ENCODE assay signal across 11 cellular contexts in the genomic region with DNA sequence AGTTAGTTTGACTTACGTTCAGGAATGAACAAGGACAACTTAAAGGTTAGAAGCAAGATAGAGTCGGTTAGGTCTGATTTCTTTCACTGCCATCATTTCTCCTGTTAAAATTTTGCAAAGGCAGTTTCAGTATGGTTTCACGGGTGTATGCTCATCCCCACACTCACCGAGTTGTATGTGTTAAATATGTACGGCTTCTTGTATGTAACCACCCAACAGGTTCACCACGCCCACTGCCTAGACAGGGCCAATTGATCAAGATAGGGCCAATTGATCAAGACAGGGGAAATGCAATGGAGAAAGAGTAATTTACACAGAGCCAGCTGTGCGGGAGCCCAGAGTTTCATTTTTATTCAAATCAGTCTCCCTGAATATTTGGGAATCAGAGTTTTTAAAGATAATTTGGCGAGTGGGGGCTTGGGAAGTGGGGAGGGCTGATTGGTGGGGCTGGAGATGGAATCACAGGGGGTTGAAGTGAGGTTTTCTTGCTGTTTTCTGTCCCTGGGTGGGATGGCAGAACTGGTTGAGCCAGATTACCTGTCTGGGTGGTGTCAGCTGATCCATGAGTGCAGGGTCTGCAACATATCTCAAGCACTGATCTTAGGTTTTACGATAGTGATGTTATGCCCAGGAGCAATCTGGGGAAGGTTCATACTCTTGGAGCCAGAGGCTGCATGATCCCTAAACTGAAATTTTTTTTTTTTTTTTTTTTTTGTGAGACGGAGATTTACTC.
A peak's percentile ranks its signal among the peaks of the same experiment; 100 is the strongest.
DNase-seq lines count a peak whose midpoint lies in the region; ATAC-seq, FAIRE-seq and TF ChIP-seq lines count a peak whose summit lies in the region.
"Had no signal": no experiment of that assay in that cellular context is flagged by ENCODE, and none has a peak within 500 bp of the region (broad histone marks: within the 10 kb centered on the region; RNA-seq: fewer than 3 reads in every experiment).

No MANE protein-coding gene starts in this region.

- CTCF ChIA-PET in HepG2 (lab: Yijun Ruan, JAX; ENCODE audit: low intra/inter-chr PET ratio, low total read pairs): no interaction called here

- H3K4me3 ChIP-seq in HepG2 (replicated peaks in 1 of 3; ENCODE audit: insufficient read depth in 1 of 3, low read depth in 2 of 3, low read length in 3 of 3): no peak overlapping the region
- H3K4me3 ChIP-seq: heart left ventricle, SK-N-MC had no signal

- in situ Hi-C loops in HepG2 (cut with HindIII; ENCODE audit: extremely low pct_ligation_motif_present, low pct_unique_long_range_greater_than_20kb): no loop called here

- H3K79me2 ChIP-seq in HepG2 (ENCODE audit: insufficient read depth, low read length): no peaks in the 10 kb centered on the region

- POLR2A ChIA-PET in HepG2 (lab: Yijun Ruan, JAX): no interaction called here

- TF ChIP-seq POLR2A in HepG2 (IDR thresholded peaks at IDR 0.05; ENCODE audit: insufficient read depth in 1 of 2, low read depth in 2 of 2, low read length in 2 of 2): no peak

- H2AFZ ChIP-seq in HepG2 (ENCODE audit: low read length): no peak overlapping the region

- no peak for FAIRE-seq in HepG2 (lab: Jason Lieb, UNC)

- TF ChIP-seq CTCF in HepG2 (CRISPR knock-in tag; IDR thresholded peaks at IDR 0.05): no peak

- peaks cover 0 to 2% of the 10 kb centered on the region in 2 experiments; a peak in 1 of 5 replicates for H3K36me3 ChIP-seq in HepG2 (replicated peaks in 1 of 2; ENCODE audit: control insufficient read depth in 1 of 2, insufficient read depth in 2 of 2, low read length in 2 of 2)
- H3K36me3 ChIP-seq: heart left ventricle had no signal

- peaks cover 0 to 11% of the 10 kb centered on the region in 2 experiments; a peak in 3 of 5 replicates for H3K27me3 ChIP-seq in HepG2 (ENCODE audit: control insufficient read depth in 1 of 2, insufficient read depth in 2 of 2, low read length in 2 of 2)
- H3K27me3 ChIP-seq: heart left ventricle had no signal

- 35% methylated on average over 10 of the region's 10 CpGs for WGBS in HepG2 (ENCODE audit: low lambda C conversion rate)

- no TSS peak for BruUV-seq in HepG2 (replicated peaks; lab: Mats Ljungman, UMichigan)

- H3K27ac ChIP-seq in HepG2 (ENCODE audit: extremely low read length, insufficient read depth, low read length): no peak overlapping the region
- H3K27ac ChIP-seq: SK-N-MC had no signal

- H3K9me3 ChIP-seq in HepG2 (ENCODE audit: low read length): no peaks in the 10 kb centered on the region

- peaks cover 3% of the 10 kb centered on the region; the same call in 1 of the 2 replicates for H4K20me1 ChIP-seq in HepG2 (ENCODE audit: insufficient read depth, low read length)

- intact Hi-C loops in HepG2 (cut with micrococcal nuclease; ENCODE audit: unreplicated experiment): no loop called here

- no peak overlapping the region for H3K4me2 ChIP-seq in HepG2 (ENCODE audit: low read depth, low read length)

- TF ChIP-seq EP300 in HepG2 (IDR thresholded peaks at IDR 0.05; ENCODE audit: low read depth in 2 of 2, low read length in 2 of 2) (no peak), HepG2 (CRISPR knock-in tag; IDR thresholded peaks at IDR 0.05; ENCODE audit: borderline replicate concordance) (no peak)

- DNase-seq in islet precursor cell: peak; percentile 86
- no peak for DNase-seq in HepG2 (ENCODE audit: low spot score)
- no peak for DNase-seq in GM19240 (ENCODE audit: insufficient read length, low spot score)
- no peak for DNase-seq in NCI-H146 treated with DMSO at 0.1 percent for 48 hours (lab: John Stamatoyannopoulos, UW; ENCODE audit: unreplicated experiment)
- DNase-seq in DMS79 (lab: John Stamatoyannopoulos, UW): no peak
- DNase-seq: heart left ventricle, retina had no signal

- H3K9ac ChIP-seq in HepG2 (ENCODE audit: insufficient read depth, low read depth, low read length): no peak overlapping the region

- TF ChIP-seq RAD21 in HepG2 (CRISPR knock-in tag; IDR thresholded peaks at IDR 0.05): no peak

- no peaks in the 10 kb centered on the region for H3K4me1 ChIP-seq in HepG2 (ENCODE audit: insufficient read depth, low read length)

- ATAC-seq in GM18502 (IDR thresholded peaks at IDR 0.05; ENCODE audit: poor library complexity, unreplicated experiment): peak; percentile 75
- ATAC-seq in GM19463 (IDR thresholded peaks at IDR 0.05; ENCODE audit: unreplicated experiment): peak; percentile 63
- peak; percentile 66 for ATAC-seq in HG03196 (IDR thresholded peaks at IDR 0.05; ENCODE audit: unreplicated experiment)
- ATAC-seq in HepG2: no peak
- ATAC-seq: heart left ventricle had no signal

TF ChIP-seq in HepG2, 621 proteins besides CTCF, POLR2A, EP300 and RAD21:
- TF ChIP-seq TEAD3 (CRISPR knock-in tag; optimal IDR thresholded peaks at IDR 0.05; ENCODE audit: borderline replicate concordance) (no peak), ZNF546 (CRISPR knock-in tag; conservative IDR thresholded peaks at IDR 0.05) (no peak), ZNF687 (CRISPR knock-in tag; IDR thresholded peaks at IDR 0.05) (no peak), REXO4 (CRISPR knock-in tag; IDR thresholded peaks at IDR 0.05; ENCODE audit: borderline replicate concordance) (no peak), ZNF253 (CRISPR knock-in tag; IDR thresholded peaks at IDR 0.05; ENCODE audit: borderline replicate concordance) (no peak), RBM39 (IDR thresholded peaks at IDR 0.05; ENCODE audit: low read depth, low read length, poor library complexity, severe bottlenecking) (no peak), TAF1 (CRISPR knock-in tag; IDR thresholded peaks at IDR 0.05) (no peak), ZNF326 (CRISPR knock-in tag; IDR thresholded peaks at IDR 0.05; ENCODE audit: borderline replicate concordance) (no peak), ZKSCAN8 (CRISPR knock-in tag; IDR thresholded peaks at IDR 0.05; ENCODE audit: borderline replicate concordance) (no peak), ZNF777 (CRISPR knock-in tag; IDR thresholded peaks at IDR 0.05) (no peak), TSC22D2 (CRISPR knock-in tag; IDR thresholded peaks at IDR 0.05; ENCODE audit: borderline replicate concordance) (no peak), MAFG (CRISPR knock-in tag; IDR thresholded peaks at IDR 0.05) (no peak), BHLHE40 (IDR thresholded peaks at IDR 0.05; ENCODE audit: low read length) (no peak)
- TF ChIP-seq, protein P1, sequence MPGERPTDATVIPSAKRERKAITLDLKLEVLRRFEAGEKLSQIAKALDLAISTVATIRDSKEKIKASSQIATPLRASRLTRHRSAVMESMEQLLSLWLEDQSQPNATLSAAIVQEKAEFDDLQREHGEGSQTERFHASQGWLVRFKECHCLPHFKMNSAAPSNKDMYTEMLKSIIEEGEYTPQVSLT (CRISPR knock-in tag; IDR thresholded peaks at IDR 0.05; ENCODE audit: borderline replicate concordance, low read depth): no peak
